In genomic region chr11:62678433-62678769, GRCh38 we compare ENCODE assay signal across 1 cellular context.
TF ChIP-seq lines count a peak whose summit lies in the region.

No MANE protein-coding gene starts in this region.

TF ChIP-seq in liver, 16 proteins besides CTCF, POLR2A, EP300 and RAD21 (continued from another document):
- TF ChIP-seq ZBTB33 (IDR thresholded peaks at IDR 0.05) (no peak), FOXA2 (IDR thresholded peaks at IDR 0.05) (no peak), FOXA1 (IDR thresholded peaks at IDR 0.05) (no peak), SP1 (IDR thresholded peaks at IDR 0.05) (no peak), EGR1 (IDR thresholded peaks at IDR 0.05; ENCODE audit: low read depth in 2 of 2) (no peak), ATF3 (IDR thresholded peaks at IDR 0.05) (no peak)
